12 cellular contexts compared by ENCODE assay signal in the genomic region with DNA sequence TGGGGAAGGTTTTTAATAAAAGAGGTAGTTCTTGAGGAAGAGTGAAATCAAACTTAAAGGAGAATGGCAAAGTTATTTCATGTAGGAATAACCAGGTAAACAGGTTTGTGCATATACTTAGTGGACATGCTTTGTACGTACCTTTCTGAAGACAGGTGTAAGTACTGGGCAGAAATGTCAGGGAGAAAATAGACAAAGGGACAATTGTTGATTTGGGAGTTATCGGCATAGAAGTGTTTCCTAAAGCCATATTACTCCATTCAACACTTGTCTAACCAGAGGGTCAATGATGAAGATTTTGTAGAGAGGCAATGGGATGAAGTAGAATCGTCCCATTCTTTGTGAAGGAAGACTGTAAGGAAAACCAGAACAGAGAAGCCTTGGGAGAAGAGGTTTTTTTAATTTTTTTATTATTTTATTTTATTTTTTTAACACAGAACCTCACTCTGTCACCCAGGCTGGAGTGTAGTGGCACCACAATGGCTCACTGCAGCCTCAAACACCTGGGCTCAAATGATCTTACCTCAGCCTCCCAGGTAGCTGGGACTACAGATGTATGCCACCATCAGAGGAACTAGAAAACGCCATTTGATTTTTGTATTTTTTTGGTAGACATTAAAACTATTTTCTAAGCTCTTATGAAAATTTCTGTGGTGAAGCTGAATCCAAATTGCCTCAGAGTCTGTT.
"Had no signal": no experiment of that assay in that cellular context is flagged by ENCODE, and none has a peak within 500 bp of the region (broad histone marks: within the 10 kb centered on the region; RNA-seq: fewer than 3 reads in every experiment).

No MANE protein-coding gene starts in this region.

- H3K36me3 Mint-ChIP-seq: activated naive CD4-positive, alpha-beta T cell treated with anti-CD3 and anti-CD28 coated beads, Interleukin-2, amount 50 U/mL, for 72 hours; WTC11 had no signal

- H3K4me3 ChIP-seq: dorsolateral prefrontal cortex, testis had no signal

- H3K9me3 ChIP-seq: testis had no signal

- DNase-seq: activated CD4-positive, alpha-beta T cell treated with anti-CD3 and anti-CD28 coated beads for 48 hours; activated T-cell treated with anti-CD3 and anti-CD28 coated beads for 4 hours; dorsolateral prefrontal cortex; nephron progenitor cell; stimulated activated CD4-positive, alpha-beta T cell treated with anti-CD3 and anti-CD28 coated beads, Interleukin-4, amount 100 ng/mL, for 1 hour; stimulated activated CD8-positive, alpha-beta memory T cell treated with anti-CD3 and anti-CD28 coated beads, Interleukin-4, amount 100 ng/mL, for 48 hours; stimulated activated naive CD8-positive, alpha-beta T cell treated with anti-CD3 and anti-CD28 coated beads, Interleukin-15, amount 100 ng/mL, for 72 hours; testis had no signal

- H3K27ac ChIP-seq: dorsolateral prefrontal cortex, foreskin keratinocyte, testis had no signal

- ATAC-seq: WTC11 had no signal

- H3K27me3 Mint-ChIP-seq: stimulated activated naive CD8-positive, alpha-beta T cell treated with anti-CD3 and anti-CD28 coated beads, Interleukin-15, amount 100 ng/mL, for 72 hours had no signal

- H3K4me3 Mint-ChIP-seq: nephron progenitor cell; stimulated activated naive CD8-positive, alpha-beta T cell treated with anti-CD3 and anti-CD28 coated beads, Interleukin-15, amount 100 ng/mL, for 72 hours; WTC11 had no signal

- H3K9me3 Mint-ChIP-seq: activated naive CD4-positive, alpha-beta T cell treated with anti-CD3 and anti-CD28 coated beads, Interleukin-2, amount 50 U/mL, for 72 hours; WTC11 had no signal

- H3K4me1 ChIP-seq: foreskin keratinocyte had no signal

- H3K27me3 ChIP-seq: dorsolateral prefrontal cortex, testis had no signal

- FAIRE-seq: urothelium cell line had no signal

- H3K27ac Mint-ChIP-seq: activated naive CD4-positive, alpha-beta T cell treated with anti-CD3 and anti-CD28 coated beads, Interleukin-2, amount 50 U/mL, for 72 hours; stimulated activated naive CD8-positive, alpha-beta T cell treated with anti-CD3 and anti-CD28 coated beads, Interleukin-15, amount 100 ng/mL, for 72 hours had no signal
